19 cellular contexts compared by ENCODE assay signal in the genomic region with DNA sequence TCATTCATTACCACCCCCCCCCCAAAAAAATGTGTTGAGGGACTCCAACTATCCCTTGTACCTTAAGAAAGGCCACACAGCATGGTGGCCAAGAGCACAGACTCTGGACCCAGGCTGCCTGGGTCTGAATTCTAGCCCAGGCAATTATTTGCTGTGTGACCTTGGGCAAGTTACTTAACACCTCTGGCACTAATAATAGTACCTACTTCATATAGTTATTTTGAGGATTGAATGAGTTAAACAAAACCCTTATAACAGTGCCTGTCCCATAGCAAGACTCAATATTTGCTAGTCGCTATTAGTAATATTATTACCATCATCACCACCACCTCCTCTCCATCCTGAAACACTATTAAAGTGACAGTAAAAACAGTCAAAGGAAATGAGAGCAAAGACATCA. TPM values are rescaled to one million over a fixed set of nuclear protein-coding genes. Genes with fewer than 3 reads are reported as not detected.
DNase-seq lines count a peak whose midpoint lies in the region; ATAC-seq and TF ChIP-seq lines count a peak whose summit lies in the region.
"Had no signal": no experiment of that assay in that cellular context is flagged by ENCODE, and none has a peak within 500 bp of the region (broad histone marks: within the 10 kb centered on the region; RNA-seq: fewer than 3 reads in every experiment).

No MANE protein-coding gene starts in this region.

- no peak overlapping the region for H3K4me3 Mint-ChIP-seq in HFFc6

- no peak for TF ChIP-seq POLR2A in esophagus muscularis mucosa (IDR thresholded peaks at IDR 0.05; ENCODE audit: low read depth)

- no peak for TF ChIP-seq EP300 in esophagus muscularis mucosa (IDR thresholded peaks at IDR 0.05)

- peaks cover 40% of the 10 kb centered on the region for H3K36me3 Mint-ChIP-seq in HFFc6 (ENCODE audit: low read depth)

- H3K4me3 ChIP-seq in ascending aorta (no peak overlapping the region), esophagus muscularis mucosa (no peak overlapping the region), tibial artery (no peak overlapping the region)
- H3K4me3 ChIP-seq: HAP-1 had no signal

- peak overlapping the region; percentile 93; the same call in 1 of the 2 replicates for H3K27ac Mint-ChIP-seq in HFFc6

- ATAC-seq in HG03520 (IDR thresholded peaks at IDR 0.05; ENCODE audit: unreplicated experiment), result no peak
- ATAC-seq in GM21526 (IDR thresholded peaks at IDR 0.05; ENCODE audit: low FRiP score, unreplicated experiment), result no peak
- ATAC-seq: SK-N-SH treated with all-trans-retinoic acid at 6 μM for 48 hours had no signal

- H3K4me1 Mint-ChIP-seq in HFFc6 (ENCODE audit: low read depth), result peaks cover 84% of the 10 kb centered on the region

- 96% methylated on average over 1 of the region's 1 CpG for WGBS in esophagus muscularis mucosa

- peaks cover 10 to 67% of the 10 kb centered on the region in 2 donors for H3K4me1 ChIP-seq in ascending aorta
- peaks cover 18 to 100% (median 98%) of the 10 kb centered on the region in 4 donors for H3K4me1 ChIP-seq in esophagus muscularis mucosa
- H3K4me1 ChIP-seq in tibial artery, result peaks cover 0 to 97% (median 76%) of the 10 kb centered on the region in 4 donors

- intact Hi-C loops in ascending aorta (cut with DNase I), result no loop called here
- intact Hi-C loops in esophagus muscularis mucosa (cut with DNase I), result loop anchor here (5.0 kb wide), 2 partner anchors 33 to 63 kb away; no protein-coding TSS in a partner anchor
- intact Hi-C loops in tibial artery (cut with DNase I; ENCODE audit: low total_unique reads), result loop anchor here (2.0 to 5.0 kb wide), 2 partner anchors 33 to 65 kb away; no protein-coding TSS in a partner anchor

- H3K27me3 ChIP-seq in ascending aorta (no peaks in the 10 kb centered on the region), esophagus muscularis mucosa (no peaks in the 10 kb centered on the region), tibial artery (no peaks in the 10 kb centered on the region)

- DNase-seq in HFFc6 (no peak), ascending aorta (ENCODE audit: low spot score in 2 of 2) (no peak), esophagus muscularis mucosa (ENCODE audit: extremely low spot score) (no peak), tibial artery (no peak), midbrain (lab: John Stamatoyannopoulos, UW) (no peak)
- DNase-seq: AML-193, DMS79 treated with DMSO at 0.1 percent for 48 hours, KBM-7, NCI-H1105 treated with DMSO at 0.1 percent for 48 hours, NCI-H1694 treated with DMSO at 0.1 percent for 48 hours, NCI-H2107, NCI-H510A, NCI-H774, RPMI8226, SIG-M5 had no signal

- no peaks in the 10 kb centered on the region for H3K9me3 ChIP-seq in ascending aorta
- H3K9me3 ChIP-seq in esophagus muscularis mucosa, result no peaks in the 10 kb centered on the region
- H3K9me3 ChIP-seq in tibial artery, result no peaks in the 10 kb centered on the region
- H3K9me3 ChIP-seq: HAP-1 had no signal

- TF ChIP-seq CTCF in HFFc6 (IDR thresholded peaks at IDR 0.05) (no peak), ascending aorta (IDR thresholded peaks at IDR 0.05) (no peak), esophagus muscularis mucosa (IDR thresholded peaks at IDR 0.05) (no peak), tibial artery (IDR thresholded peaks at IDR 0.05) (no peak)

- H3K36me3 ChIP-seq in ascending aorta, result peaks cover 6 to 19% of the 10 kb centered on the region in 2 donors
- peaks cover 0 to 67% (median 23%) of the 10 kb centered on the region in 4 donors for H3K36me3 ChIP-seq in esophagus muscularis mucosa
- peaks cover 0 to 7% (median 0%) of the 10 kb centered on the region in 3 donors for H3K36me3 ChIP-seq in tibial artery

- no peaks in the 10 kb centered on the region for H3K9me3 Mint-ChIP-seq in HFFc6

- H3K27me3 Mint-ChIP-seq in HFFc6 (ENCODE audit: insufficient read depth), result no peaks in the 10 kb centered on the region; the same call in 1 of the 2 replicates

- H3K27ac ChIP-seq in ascending aorta, result peak overlapping the region; percentile 5 to 27
- H3K27ac ChIP-seq in esophagus muscularis mucosa (replicated peaks in 1 of 4), result peak overlapping the region; percentile 44 to 78 (median 67)
- peak overlapping the region; percentile 43 to 76 for H3K27ac ChIP-seq in tibial artery

RNA-seq across cellular contexts. Expression of gene NT5DC3, which starts 37.2 kb away (rescaled TPM):
- 10 to 100 TPM; 10.5 to 12.8 (median 11.3) TPM for total RNA-seq in HFFc6 (2021; fragmentation: NEBNext Ultra II Directional; extraction: Animal tissue kit (Norgen Biotek cat#: 25700))
- total RNA-seq in ascending aorta (6.6 TPM), esophagus muscularis mucosa (100 to 1,000 TPM; 169 to 275 (median 195) TPM)

Comparison
In these comparisons a context has a peak if more than half of its experiments do, and no peak if none do; other contexts are left out.
1. H3K27ac ChIP-seq: peak in every context shown above with its lines; median percentile 67 in esophagus muscularis mucosa; 60 in tibial artery; 16 in ascending aorta.
2. RNA of gene NT5DC3, which starts 37.2 kb away (total RNA-seq): 169 to 275 TPM in esophagus muscularis mucosa; 10.5 to 12.8 TPM in HFFc6 and 6.6 TPM in ascending aorta (single experiment); every median in the first group is over 10 times any median in the second.